21 cellular contexts compared by ENCODE assay signal in the genomic region with DNA sequence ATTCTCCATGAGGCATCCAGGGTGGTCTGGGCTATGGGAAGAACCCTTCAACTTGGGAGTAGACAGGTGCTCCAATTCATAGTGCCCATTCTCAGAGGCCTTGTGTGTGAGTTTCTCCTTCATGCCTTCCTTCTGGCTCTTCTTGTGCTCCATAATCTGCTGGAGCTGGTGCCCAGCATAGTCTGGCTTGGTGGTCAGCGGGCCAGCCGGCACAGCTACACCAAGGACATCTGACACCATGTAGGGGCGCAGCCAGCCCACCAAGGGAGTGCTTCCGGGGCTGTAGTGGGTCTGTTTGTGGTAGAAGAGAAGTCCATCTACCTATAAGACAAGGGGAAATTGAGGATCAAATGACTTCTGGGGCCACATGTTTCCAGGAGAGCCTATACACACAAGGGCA. TPM values are rescaled to one million over a fixed set of nuclear protein-coding genes. Genes with fewer than 3 reads are reported as not detected.
DNase-seq lines count a peak whose midpoint lies in the region; ATAC-seq and TF ChIP-seq lines count a peak whose summit lies in the region.
"Had no signal": no experiment of that assay in that cellular context is flagged by ENCODE, and none has a peak within 500 bp of the region (broad histone marks: within the 10 kb centered on the region; RNA-seq: fewer than 3 reads in every experiment).

No MANE protein-coding gene starts in this region.

- H3K9me3 Mint-ChIP-seq in stimulated activated naive CD8-positive, alpha-beta T cell treated with anti-CD3 and anti-CD28 coated beads, Interleukin-15, amount 100 ng/mL, for 72 hours, result no peaks in the 10 kb centered on the region
- H3K9me3 Mint-ChIP-seq in activated T-helper 1 cell treated with anti-CD3 and anti-CD28 coated beads, Interleukin-12 subunit alpha, Interleukin-12 subunit beta, Interleukin-2, Interleukin-4 antibody, amounts not matched to agents 30 ng/mL and 10 ng/mL and 1 ng/mL, durations not matched to agents 14 hours and 24 hours and 36 hours, result no peaks in the 10 kb centered on the region
- H3K9me3 Mint-ChIP-seq: central memory CD8-positive, alpha-beta T cell; memory B cell; naive thymus-derived CD4-positive, alpha-beta T cell had no signal

- no peak overlapping the region for H3K4me3 ChIP-seq in lower lobe of right lung
- H3K4me3 ChIP-seq in ovary, result no peak overlapping the region
- H3K4me3 ChIP-seq: esophagus muscularis mucosa, gastroesophageal sphincter, GM23248, tibial artery had no signal

- peak overlapping the region; percentile 9 to 88 for H3K27ac Mint-ChIP-seq in stimulated activated naive CD8-positive, alpha-beta T cell treated with anti-CD3 and anti-CD28 coated beads, Interleukin-15, amount 100 ng/mL, for 72 hours
- H3K27ac Mint-ChIP-seq in activated T-helper 1 cell treated with anti-CD3 and anti-CD28 coated beads, Interleukin-12 subunit alpha, Interleukin-12 subunit beta, Interleukin-2, Interleukin-4 antibody, amounts not matched to agents 30 ng/mL and 10 ng/mL and 1 ng/mL, durations not matched to agents 14 hours and 24 hours and 36 hours, result peak overlapping the region; percentile 89
- H3K27ac Mint-ChIP-seq: memory B cell had no signal

- DNase-seq in stimulated activated naive CD8-positive, alpha-beta T cell treated with anti-CD3 and anti-CD28 coated beads, Interleukin-15, amount 100 ng/mL, for 72 hours, result no peak
- no peak for DNase-seq in stimulated activated naive CD8-positive, alpha-beta T cell treated with anti-CD3 and anti-CD28 coated beads, Interleukin-15, Interleukin-2, amounts not matched to agents 100 U/mL and 50 U/mL, for 24 hours
- no peak for DNase-seq in activated T-helper 1 cell treated with anti-CD3 and anti-CD28 coated beads, Interleukin-12 subunit alpha, Interleukin-12 subunit beta, Interleukin-2, Interleukin-4 antibody, amounts not matched to agents 30 ng/mL and 10 ng/mL and 1 ng/mL, durations not matched to agents 14 hours and 24 hours and 36 hours (ENCODE audit: low spot score)
- no peak for DNase-seq in lower lobe of right lung
- no peak for DNase-seq in NOMO-1 treated with dmso at 0.1 percent for 144 hours (lab: John Stamatoyannopoulos, UW; ENCODE audit: unreplicated experiment)
- no peak for DNase-seq in occipital lobe (lab: John Stamatoyannopoulos, UW)
- DNase-seq in ovary, result no peak
- DNase-seq: Caco-2; effector CD4-positive, alpha-beta T cell; kidney; NCI-H187; NCI-H774; Right ventricle myocardium superior; tibial artery; WERI-Rb-1 had no signal

- no peak for TF ChIP-seq POLR2A in ovary (IDR thresholded peaks at IDR 0.05)

- H3K27me3 ChIP-seq in lower lobe of right lung (ENCODE audit: low read depth), result no peaks in the 10 kb centered on the region
- H3K27me3 ChIP-seq in ovary, result no peaks in the 10 kb centered on the region
- H3K27me3 ChIP-seq: esophagus muscularis mucosa, gastroesophageal sphincter, tibial artery had no signal

- H3K36me3 ChIP-seq in lower lobe of right lung, result peaks cover 71% of the 10 kb centered on the region
- no peaks in the 10 kb centered on the region for H3K36me3 ChIP-seq in ovary

- H3K9me3 ChIP-seq in lower lobe of right lung, result no peaks in the 10 kb centered on the region
- H3K9me3 ChIP-seq in ovary, result no peaks in the 10 kb centered on the region
- H3K9me3 ChIP-seq: Caco-2, esophagus muscularis mucosa, gastroesophageal sphincter, tibial artery had no signal

- H3K4me3 Mint-ChIP-seq in stimulated activated naive CD8-positive, alpha-beta T cell treated with anti-CD3 and anti-CD28 coated beads, Interleukin-15, amount 100 ng/mL, for 72 hours, result peak overlapping the region in 1 of 2 donors; percentile 27
- no peak overlapping the region for H3K4me3 Mint-ChIP-seq in activated T-helper 1 cell treated with anti-CD3 and anti-CD28 coated beads, Interleukin-12 subunit alpha, Interleukin-12 subunit beta, Interleukin-2, Interleukin-4 antibody, amounts not matched to agents 30 ng/mL and 10 ng/mL and 1 ng/mL, durations not matched to agents 14 hours and 24 hours and 36 hours
- H3K4me3 Mint-ChIP-seq: central memory CD8-positive, alpha-beta T cell; memory B cell had no signal

- H3K27ac ChIP-seq in lower lobe of right lung (peak overlapping the region; percentile 38), ovary (no peak overlapping the region)
- H3K27ac ChIP-seq: GM23248, WERI-Rb-1 had no signal

- no peak for TF ChIP-seq EP300 in ovary (IDR thresholded peaks at IDR 0.05)

- peaks cover 25% of the 10 kb centered on the region for H3K4me1 Mint-ChIP-seq in stimulated activated naive CD8-positive, alpha-beta T cell treated with anti-CD3 and anti-CD28 coated beads, Interleukin-15, amount 100 ng/mL, for 72 hours
- H3K4me1 Mint-ChIP-seq in activated T-helper 1 cell treated with anti-CD3 and anti-CD28 coated beads, Interleukin-12 subunit alpha, Interleukin-12 subunit beta, Interleukin-2, Interleukin-4 antibody, amounts not matched to agents 30 ng/mL and 10 ng/mL and 1 ng/mL, durations not matched to agents 14 hours and 24 hours and 36 hours (ENCODE audit: low read depth), result peaks cover 36% of the 10 kb centered on the region
- H3K4me1 Mint-ChIP-seq: memory B cell had no signal

- H3K27me3 Mint-ChIP-seq in stimulated activated naive CD8-positive, alpha-beta T cell treated with anti-CD3 and anti-CD28 coated beads, Interleukin-15, amount 100 ng/mL, for 72 hours, result no peaks in the 10 kb centered on the region
- no peaks in the 10 kb centered on the region for H3K27me3 Mint-ChIP-seq in activated T-helper 1 cell treated with anti-CD3 and anti-CD28 coated beads, Interleukin-12 subunit alpha, Interleukin-12 subunit beta, Interleukin-2, Interleukin-4 antibody, amounts not matched to agents 30 ng/mL and 10 ng/mL and 1 ng/mL, durations not matched to agents 14 hours and 24 hours and 36 hours (ENCODE audit: insufficient read depth)
- H3K27me3 Mint-ChIP-seq: central memory CD8-positive, alpha-beta T cell; memory B cell; naive thymus-derived CD4-positive, alpha-beta T cell had no signal

- intact Hi-C loops in activated T-helper 1 cell treated with anti-CD3 and anti-CD28 coated beads, Interleukin-12 subunit alpha, Interleukin-12 subunit beta, Interleukin-2, Interleukin-4 antibody, amounts not matched to agents 30 ng/mL and 10 ng/mL and 1 ng/mL, durations not matched to agents 14 hours and 24 hours and 36 hours (cut with micrococcal nuclease), result no loop called here
- intact Hi-C loops in lower lobe of right lung (cut with DNase I), result no loop called here
- intact Hi-C loops in ovary (cut with DNase I), result no loop called here

- peaks cover 30% of the 10 kb centered on the region for H3K36me3 Mint-ChIP-seq in activated T-helper 1 cell treated with anti-CD3 and anti-CD28 coated beads, Interleukin-12 subunit alpha, Interleukin-12 subunit beta, Interleukin-2, Interleukin-4 antibody, amounts not matched to agents 30 ng/mL and 10 ng/mL and 1 ng/mL, durations not matched to agents 14 hours and 24 hours and 36 hours (ENCODE audit: low read depth)

- no peak for ATAC-seq in stimulated activated naive CD8-positive, alpha-beta T cell treated with anti-CD3 and anti-CD28 coated beads, Interleukin-15, amount 100 ng/mL, for 72 hours
- no peak for ATAC-seq in stimulated activated naive CD8-positive, alpha-beta T cell treated with anti-CD3 and anti-CD28 coated beads, Interleukin-15, Interleukin-2, amounts not matched to agents 100 U/mL and 50 U/mL, for 24 hours
- ATAC-seq in lower lobe of right lung, result no peak
- ATAC-seq: gastroesophageal sphincter; naive thymus-derived CD4-positive, alpha-beta T cell had no signal

- TF ChIP-seq CTCF in lower lobe of right lung (IDR thresholded peaks at IDR 0.05) (no peak), ovary (IDR thresholded peaks at IDR 0.05) (no peak)

- H3K4me1 ChIP-seq in lower lobe of right lung, result peaks cover 16% of the 10 kb centered on the region
- H3K4me1 ChIP-seq in ovary (ENCODE audit: insufficient read depth), result no peaks in the 10 kb centered on the region

- WGBS in ovary, 3 donors, result 77 to 83% (median 80%) methylated on average over 4 of the region's 4 CpGs

RNA-seq across cellular contexts. Expression of a gene that starts 19.2 kb away (rescaled TPM):
- 28.0 and 31.7 TPM in 2 replicates for total RNA-seq in activated T-helper 1 cell treated with anti-CD3 and anti-CD28 coated beads, Interleukin-12 subunit alpha, Interleukin-12 subunit beta, Interleukin-2, Interleukin-4 antibody, amounts not matched to agents 30 ng/mL and 10 ng/mL and 1 ng/mL, durations not matched to agents 14 hours and 24 hours and 36 hours
- total RNA-seq in lower lobe of right lung, result 31.4 TPM
- total RNA-seq in occipital lobe, result 29.3 TPM
- total RNA-seq in ovary, result 10 to 100 TPM; 12.2 to 32.4 (median 21.8) TPM
- polyA plus RNA-seq in ovary, result 10 to 100 TPM; 16.9 to 34.8 TPM

RNA-seq across cellular contexts. Expression of a gene that starts 27.2 kb away (rescaled TPM):
- 30.8 and 34.1 TPM in 2 replicates for total RNA-seq in activated T-helper 1 cell treated with anti-CD3 and anti-CD28 coated beads, Interleukin-12 subunit alpha, Interleukin-12 subunit beta, Interleukin-2, Interleukin-4 antibody, amounts not matched to agents 30 ng/mL and 10 ng/mL and 1 ng/mL, durations not matched to agents 14 hours and 24 hours and 36 hours
- total RNA-seq in lower lobe of right lung (21.7 TPM), occipital lobe (26.0 TPM), ovary (10 to 100 TPM; 20.4 to 34.5 (median 27.5) TPM)
- polyA plus RNA-seq in ovary, result 10 to 100 TPM; 29.2 to 35.3 TPM

RNA-seq across cellular contexts. Expression of a gene that starts 41.7 kb away (rescaled TPM):
- total RNA-seq in activated T-helper 1 cell treated with anti-CD3 and anti-CD28 coated beads, Interleukin-12 subunit alpha, Interleukin-12 subunit beta, Interleukin-2, Interleukin-4 antibody, amounts not matched to agents 30 ng/mL and 10 ng/mL and 1 ng/mL, durations not matched to agents 14 hours and 24 hours and 36 hours, result 110 and 113 TPM in 2 replicates
- total RNA-seq in lower lobe of right lung, result 56.5 TPM
- total RNA-seq in occipital lobe, result 35.9 TPM
- total RNA-seq in ovary, result 100 to 1,000 TPM in 2 of 7 donors, 10 to 100 TPM in 5; 45.1 to 106 (median 59.6) TPM
- 10 to 100 TPM; 47.1 to 51.6 TPM for polyA plus RNA-seq in ovary

RNA-seq across cellular contexts. Expression of a gene that starts 49.4 kb away (rescaled TPM):
- 5.4 and 6.2 TPM in 2 replicates for total RNA-seq in activated T-helper 1 cell treated with anti-CD3 and anti-CD28 coated beads, Interleukin-12 subunit alpha, Interleukin-12 subunit beta, Interleukin-2, Interleukin-4 antibody, amounts not matched to agents 30 ng/mL and 10 ng/mL and 1 ng/mL, durations not matched to agents 14 hours and 24 hours and 36 hours
- total RNA-seq in lower lobe of right lung (28.9 TPM), occipital lobe (1.4 TPM), ovary (10 to 100 TPM; 16.0 to 37.3 (median 32.3) TPM)
- 10 to 100 TPM; 23.4 to 28.3 TPM for polyA plus RNA-seq in ovary
